ENCODE assay signal across 8 cellular contexts in genomic region chr9:15307523-15307841, GRCh38. TPM values are rescaled to one million over a fixed set of nuclear protein-coding genes. Genes with fewer than 3 reads are reported as not detected.
A peak's percentile ranks its signal among the peaks of the same experiment; 100 is the strongest.
DNase-seq lines count a peak whose midpoint lies in the region; ATAC-seq and TF ChIP-seq lines count a peak whose summit lies in the region.

No MANE protein-coding gene starts in this region.

- no peak overlapping the region for H3K27ac ChIP-seq in ACC112 (ENCODE audit: low read depth, low read length)
- H3K27ac ChIP-seq in esophagus (ENCODE audit: low read depth in 2 of 2, low read length in 1 of 2): peak overlapping the region; percentile 86 to 98
- H3K27ac ChIP-seq in gastrocnemius medialis: peak overlapping the region; percentile 80 to 92 (median 89)

- TF ChIP-seq CTCF in LNCaP clone FGC (IDR thresholded peaks at IDR 0.05; ENCODE audit: control insufficient read depth, extremely low read depth, insufficient read depth) (no peak), gastrocnemius medialis (IDR thresholded peaks at IDR 0.05 in 4 of 5, conservative IDR thresholded peaks at IDR 0.05 in 1 of 5) (no peak)

- in situ Hi-C loops in gastrocnemius medialis (cut with MboI; ENCODE audit: low sequenced_read_pairs in 4 of 4): loop anchor here in 1 of 4 donors (10.0 kb wide), 1 partner anchor 107 kb away; no protein-coding TSS in a partner anchor

- no peak for TF ChIP-seq POLR2A in gastrocnemius medialis (IDR thresholded peaks at IDR 0.05)

- 6 to 7% methylated on average over 12 of the region's 12 CpGs for WGBS in esophagus, 2 donors

- H3K27me3 ChIP-seq in ACC112 (ENCODE audit: insufficient read depth, low read length) (no peaks in the 10 kb centered on the region), esophagus (ENCODE audit: control insufficient read depth in 1 of 2, insufficient read depth in 2 of 2, low read length in 2 of 2) (no peaks in the 10 kb centered on the region), gastrocnemius medialis (no peaks in the 10 kb centered on the region)

- ATAC-seq in GM21360 (IDR thresholded peaks at IDR 0.05; ENCODE audit: unreplicated experiment) (peak; percentile 14), gastrocnemius medialis (no peak), GM19324 (IDR thresholded peaks at IDR 0.05; ENCODE audit: low FRiP score, unreplicated experiment) (no peak)

- intact Hi-C loops in gastrocnemius medialis (cut with DNase I; ENCODE audit: low total_unique reads): loop anchor here (2.0 to 10.0 kb wide), 6 partner anchors 31 to 1827 kb away; partner anchors contain the start of genes CCDC171, CNTLN, PSIP1 and SNAPC3

- H3K36me3 ChIP-seq in ACC112 (ENCODE audit: insufficient read depth, low read length) (no peaks in the 10 kb centered on the region), esophagus (ENCODE audit: control insufficient read depth in 2 of 2, insufficient read depth in 2 of 2, low read length in 1 of 2) (no peaks in the 10 kb centered on the region), gastrocnemius medialis (no peaks in the 10 kb centered on the region)

- DNase-seq in LNCaP clone FGC (ENCODE audit: low read depth) (no peak), gastrocnemius medialis (no peak), GDM1 (lab: John Stamatoyannopoulos, UW) (no peak), COLO829 (ENCODE audit: low spot score) (no peak)

- H2AFZ ChIP-seq in ACC112 (ENCODE audit: low read length, unreplicated experiment): peak overlapping the region; percentile 63

- H3K4me3 ChIP-seq in ACC112 (ENCODE audit: low read depth, low read length) (peak overlapping the region; percentile 94), LNCaP clone FGC (ENCODE audit: low read depth, low read length) (peak overlapping the region; percentile 69), esophagus (ENCODE audit: low read depth in 1 of 2, low read length in 2 of 2) (peak overlapping the region; percentile 44 to 92), gastrocnemius medialis (peak overlapping the region; percentile 83 to 97 (median 90))

- H3K79me2 ChIP-seq in ACC112 (ENCODE audit: control insufficient read depth, insufficient read depth, low read length, unreplicated experiment): peaks cover 13% of the 10 kb centered on the region

- H3K9me3 ChIP-seq in esophagus (ENCODE audit: control insufficient read depth in 2 of 2, insufficient read depth in 1 of 2, low read depth in 1 of 2, low read length in 1 of 2): no peaks in the 10 kb centered on the region
- no peaks in the 10 kb centered on the region for H3K9me3 ChIP-seq in gastrocnemius medialis

- peaks cover 15% of the 10 kb centered on the region for H3K4me1 ChIP-seq in ACC112 (ENCODE audit: control insufficient read depth, insufficient read depth, low read length, unreplicated experiment)
- H3K4me1 ChIP-seq in esophagus (ENCODE audit: control insufficient read depth in 2 of 2, insufficient read depth in 2 of 2, low read length in 1 of 2): peaks cover 2% of the 10 kb centered on the region in 2 donors
- peaks cover 11 to 13% of the 10 kb centered on the region in 2 donors for H3K4me1 ChIP-seq in gastrocnemius medialis

RNA-seq across cellular contexts. Expression of gene TTC39B, which starts 0.5 kb away (rescaled TPM):
- polyA plus RNA-seq in esophagus: 10 to 100 TPM in 1 of 2 donors, 1 to 10 TPM in 1; 9.9 to 10.7 TPM
- 1 to 10 TPM; 1.8 to 6.9 (median 3.8) TPM for total RNA-seq in gastrocnemius medialis
